Comparison of ENCODE assay signal across 18 cellular contexts in the genomic region with DNA sequence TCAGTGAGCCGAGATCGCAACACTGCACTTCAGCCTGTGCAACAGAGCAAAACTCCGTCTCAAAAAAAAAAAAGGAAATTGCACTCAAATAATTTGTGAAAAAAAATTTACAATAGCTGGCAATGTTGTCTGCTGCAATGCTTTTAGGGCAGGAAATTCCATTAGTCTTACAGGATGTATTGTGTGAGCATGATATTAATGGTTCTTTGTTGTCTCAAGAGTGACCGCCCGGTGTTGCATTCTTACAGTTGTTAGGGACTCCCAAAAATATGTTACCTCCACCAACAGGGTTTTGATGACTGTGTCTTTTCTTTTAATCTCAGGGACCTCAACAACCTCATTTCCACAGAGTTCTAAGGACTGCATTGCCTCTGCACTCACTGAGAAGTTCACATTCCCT. TPM values are rescaled to one million over a fixed set of nuclear protein-coding genes. Genes with fewer than 3 reads are reported as not detected.
DNase-seq lines count a peak whose midpoint lies in the region; ATAC-seq and TF ChIP-seq lines count a peak whose summit lies in the region.
"Had no signal": no experiment of that assay in that cellular context is flagged by ENCODE, and none has a peak within 500 bp of the region (broad histone marks: within the 10 kb centered on the region; RNA-seq: fewer than 3 reads in every experiment).

No MANE protein-coding gene starts in this region.

- POLR2A ChIA-PET in WTC11 (lab: Charles Lee): no interaction called here

- no peak overlapping the region for H3K4me3 Mint-ChIP-seq in WTC11
- H3K4me3 Mint-ChIP-seq: H9 had no signal

- H3K27ac Mint-ChIP-seq in WTC11: no peak overlapping the region
- H3K27ac Mint-ChIP-seq: H9 had no signal

- CTCF ChIA-PET in WTC11 (lab: Charles Lee): no interaction called here

- peaks cover 0 to 44% (median 11%) of the 10 kb centered on the region in 9 donors for H3K4me1 ChIP-seq in heart right ventricle
- H3K4me1 ChIP-seq in right atrium auricular region: no peaks in the 10 kb centered on the region
- peaks cover 11% of the 10 kb centered on the region for H3K4me1 ChIP-seq in foreskin keratinocyte
- no peaks in the 10 kb centered on the region for H3K4me1 ChIP-seq in lung (ENCODE audit: control insufficient read depth in 2 of 2, insufficient read depth in 2 of 2, low read length in 2 of 2)
- H3K4me1 ChIP-seq in upper lobe of right lung: peaks cover 11% of the 10 kb centered on the region
- H3K4me1 ChIP-seq: Caco-2 had no signal

- H3K4me3 ChIP-seq in heart right ventricle (no peak overlapping the region), right atrium auricular region (no peak overlapping the region), lung (no peak overlapping the region), upper lobe of right lung (no peak overlapping the region)

- H3K36me3 ChIP-seq in heart right ventricle (peaks cover 0 to 9% (median 0%) of the 10 kb centered on the region in 9 donors), right atrium auricular region (no peaks in the 10 kb centered on the region), lung (ENCODE audit: control insufficient read depth in 2 of 2, insufficient read depth in 2 of 2, low read length in 2 of 2) (no peaks in the 10 kb centered on the region), upper lobe of right lung (no peaks in the 10 kb centered on the region)

- H3K27ac ChIP-seq in heart right ventricle: peak overlapping the region in 9 of 10 donors; percentile 15 to 82 (median 72)
- peak overlapping the region in 1 of 2 donors; percentile 41 for H3K27ac ChIP-seq in right atrium auricular region
- H3K27ac ChIP-seq in foreskin keratinocyte: no peak overlapping the region
- peak overlapping the region in 1 of 2 donors; percentile 49 for H3K27ac ChIP-seq in lung (ENCODE audit: low read depth in 1 of 2, low read length in 1 of 2)
- peak overlapping the region; percentile 63 for H3K27ac ChIP-seq in upper lobe of right lung
- H3K27ac ChIP-seq: C4-2B had no signal

- WGBS in heart right ventricle, 2 donors: 58 to 59% methylated on average over 5 of the region's 5 CpGs
- 68 to 80% methylated on average over 5 of the region's 5 CpGs for WGBS in lung, 2 donors

- H3K9me3 Mint-ChIP-seq in WTC11: peaks cover 9% of the 10 kb centered on the region
- H3K9me3 Mint-ChIP-seq: H9 had no signal

- no peaks in the 10 kb centered on the region; the same call in 1 of the 2 replicates for H3K36me3 Mint-ChIP-seq in WTC11

- H3K27me3 ChIP-seq in heart right ventricle (no peaks in the 10 kb centered on the region), right atrium auricular region (no peaks in the 10 kb centered on the region), foreskin keratinocyte (no peaks in the 10 kb centered on the region), lung (ENCODE audit: control insufficient read depth, insufficient read depth) (no peaks in the 10 kb centered on the region), upper lobe of right lung (no peaks in the 10 kb centered on the region)

- ATAC-seq in heart right ventricle (peak; percentile 81 to 93 (median 88)), foreskin keratinocyte (peak; percentile 27), lung (ENCODE audit: insufficient read depth, low FRiP score) (peak; percentile 6), upper lobe of right lung (no peak), WTC11 (no peak), GM21529 (IDR thresholded peaks at IDR 0.05; ENCODE audit: unreplicated experiment) (no peak), GM21390 (IDR thresholded peaks at IDR 0.05; ENCODE audit: unreplicated experiment) (no peak)

- TF ChIP-seq CTCF in heart right ventricle (IDR thresholded peaks at IDR 0.05): no peak
- TF ChIP-seq CTCF in right atrium auricular region (IDR thresholded peaks at IDR 0.05): no peak
- TF ChIP-seq CTCF in foreskin keratinocyte (conservative IDR thresholded peaks at IDR 0.05): no peak
- no peak for TF ChIP-seq CTCF in lung (IDR thresholded peaks at IDR 0.05; ENCODE audit: control extremely low read depth, extremely low read depth)
- no peak for TF ChIP-seq CTCF in upper lobe of right lung (IDR thresholded peaks at IDR 0.05)
- TF ChIP-seq CTCF in WTC11 (IDR thresholded peaks at IDR 0.05): no peak

- H3K9me3 ChIP-seq in heart right ventricle (no peaks in the 10 kb centered on the region), right atrium auricular region (no peaks in the 10 kb centered on the region), lung (ENCODE audit: control insufficient read depth in 2 of 2, insufficient read depth in 1 of 2, low read length in 1 of 2) (no peaks in the 10 kb centered on the region), upper lobe of right lung (no peaks in the 10 kb centered on the region)
- H3K9me3 ChIP-seq: Caco-2 had no signal

- DNase-seq in heart right ventricle: peak in 1 of 2 donors; percentile 60
- DNase-seq in right atrium auricular region (ENCODE audit: low spot score): no peak
- DNase-seq in foreskin keratinocyte: peak; percentile 6 to 33
- no peak for DNase-seq in lung (ENCODE audit: low spot score)
- DNase-seq in upper lobe of right lung: no peak
- no peak for DNase-seq in WTC11 (ENCODE audit: low spot score)
- DNase-seq: Caco-2, H9, NCI-H146, NCI-H345, NCI-H526 treated with DMSO at 0.1 percent for 48 hours had no signal

- H3K4me1 Mint-ChIP-seq in WTC11: peaks cover 30% of the 10 kb centered on the region

- intact Hi-C loops in heart right ventricle (cut with DNase I) (loop anchor here in 3 of 10 donors (2.0 to 5.0 kb wide), 4 partner anchors 46 to 79 kb away; a partner anchor contains a TSS), upper lobe of right lung (cut with DNase I) (no loop called here)

- H3K27me3 Mint-ChIP-seq in WTC11 (ENCODE audit: low read depth): no peaks in the 10 kb centered on the region

TF ChIP-seq in WTC11, 78 proteins besides CTCF, POLR2A, EP300 and RAD21:
- TF ChIP-seq, protein P1, sequence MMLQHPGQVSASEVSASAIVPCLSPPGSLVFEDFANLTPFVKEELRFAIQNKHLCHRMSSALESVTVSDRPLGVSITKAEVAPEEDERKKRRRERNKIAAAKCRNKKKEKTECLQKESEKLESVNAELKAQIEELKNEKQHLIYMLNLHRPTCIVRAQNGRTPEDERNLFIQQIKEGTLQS (CRISPR knock-in tag; conservative IDR thresholded peaks at IDR 0.05): no peak
- no peak for TF ChIP-seq ELF4 (CRISPR knock-in tag; IDR thresholded peaks at IDR 0.05; ENCODE audit: low read depth)
- TF ChIP-seq, protein P2, sequence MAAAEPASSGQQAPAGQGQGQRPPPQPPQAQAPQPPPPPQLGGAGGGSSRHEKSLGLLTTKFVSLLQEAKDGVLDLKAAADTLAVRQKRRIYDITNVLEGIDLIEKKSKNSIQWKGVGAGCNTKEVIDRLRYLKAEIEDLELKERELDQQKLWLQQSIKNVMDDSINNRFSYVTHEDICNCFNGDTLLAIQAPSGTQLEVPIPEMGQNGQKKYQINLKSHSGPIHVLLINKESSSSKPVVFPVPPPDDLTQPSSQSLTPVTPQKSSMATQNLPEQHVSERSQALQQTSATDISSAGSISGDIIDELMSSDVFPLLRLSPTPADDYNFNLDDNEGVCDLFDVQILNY (CRISPR knock-in tag; IDR thresholded peaks at IDR 0.05): no peak
- TF ChIP-seq, protein P3, sequence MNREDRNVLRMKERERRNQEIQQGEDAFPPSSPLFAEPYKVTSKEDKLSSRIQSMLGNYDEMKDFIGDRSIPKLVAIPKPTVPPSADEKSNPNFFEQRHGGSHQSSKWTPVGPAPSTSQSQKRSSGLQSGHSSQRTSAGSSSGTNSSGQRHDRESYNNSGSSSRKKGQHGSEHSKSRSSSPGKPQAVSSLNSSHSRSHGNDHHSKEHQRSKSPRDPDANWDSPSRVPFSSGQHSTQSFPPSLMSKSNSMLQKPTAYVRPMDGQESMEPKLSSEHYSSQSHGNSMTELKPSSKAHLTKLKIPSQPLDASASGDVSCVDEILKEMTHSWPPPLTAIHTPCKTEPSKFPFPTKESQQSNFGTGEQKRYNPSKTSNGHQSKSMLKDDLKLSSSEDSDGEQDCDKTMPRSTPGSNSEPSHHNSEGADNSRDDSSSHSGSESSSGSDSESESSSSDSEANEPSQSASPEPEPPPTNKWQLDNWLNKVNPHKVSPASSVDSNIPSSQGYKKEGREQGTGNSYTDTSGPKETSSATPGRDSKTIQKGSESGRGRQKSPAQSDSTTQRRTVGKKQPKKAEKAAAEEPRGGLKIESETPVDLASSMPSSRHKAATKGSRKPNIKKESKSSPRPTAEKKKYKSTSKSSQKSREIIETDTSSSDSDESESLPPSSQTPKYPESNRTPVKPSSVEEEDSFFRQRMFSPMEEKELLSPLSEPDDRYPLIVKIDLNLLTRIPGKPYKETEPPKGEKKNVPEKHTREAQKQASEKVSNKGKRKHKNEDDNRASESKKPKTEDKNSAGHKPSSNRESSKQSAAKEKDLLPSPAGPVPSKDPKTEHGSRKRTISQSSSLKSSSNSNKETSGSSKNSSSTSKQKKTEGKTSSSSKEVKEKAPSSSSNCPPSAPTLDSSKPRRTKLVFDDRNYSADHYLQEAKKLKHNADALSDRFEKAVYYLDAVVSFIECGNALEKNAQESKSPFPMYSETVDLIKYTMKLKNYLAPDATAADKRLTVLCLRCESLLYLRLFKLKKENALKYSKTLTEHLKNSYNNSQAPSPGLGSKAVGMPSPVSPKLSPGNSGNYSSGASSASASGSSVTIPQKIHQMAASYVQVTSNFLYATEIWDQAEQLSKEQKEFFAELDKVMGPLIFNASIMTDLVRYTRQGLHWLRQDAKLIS (CRISPR knock-in tag; IDR thresholded peaks at IDR 0.05; ENCODE audit: borderline replicate concordance): no peak
TF ChIP-seq in WTC11: peak in this region for 0.

RNA-seq across cellular contexts. Expression of a gene that starts 44.8 kb away (rescaled TPM):
- total RNA-seq in heart right ventricle: 1 to 10 TPM in 3 of 10 donors, under 1 TPM in 7; 0.15 to 1.6 (median 0.54) TPM
- polyA plus RNA-seq in heart right ventricle: 1 to 10 TPM in 1 of 2 donors, under 1 TPM in 1; 0.20 to 1.3 TPM
- not detected for total RNA-seq in right atrium auricular region
- total RNA-seq in foreskin keratinocyte: not detected in 2 replicates
- not detected in 2 replicates for polyA plus RNA-seq in foreskin keratinocyte
- 1 to 10 TPM; 3.8 to 4.6 TPM for total RNA-seq in lung
- polyA plus RNA-seq in lung: under 1 TPM; 0.61 to 0.69 TPM
- 0.67 TPM for total RNA-seq in upper lobe of right lung
- 0.15 to 0.25 TPM (median 0.18 TPM) in 3 replicates for total RNA-seq in WTC11 (2021)
- total RNA-seq: A172, Caco-2, H9, HT-29, OCI-LY7, RPMI7951 had no signal

RNA-seq across cellular contexts. Expression of a gene that starts 47.7 kb away (rescaled TPM):
- total RNA-seq in heart right ventricle: 1,000 to 10,000 TPM in 1 of 10 donors, 100 to 1,000 TPM in 9; 296 to 1,678 (median 530) TPM
- polyA plus RNA-seq in heart right ventricle: 100 to 1,000 TPM; 194 to 244 TPM
- 100 to 1,000 TPM; 340 to 683 TPM for total RNA-seq in right atrium auricular region
- 0.10 TPM in 1 of 2 replicates, not detected in the other for total RNA-seq in foreskin keratinocyte
- 0.03 TPM in 1 of 2 replicates, not detected in the other for polyA plus RNA-seq in foreskin keratinocyte
- 1,000 to 10,000 TPM; 1,082 to 2,674 TPM for total RNA-seq in lung
- 100 to 1,000 TPM; 377 to 467 TPM for polyA plus RNA-seq in lung
- 2,772 TPM for total RNA-seq in upper lobe of right lung
- total RNA-seq in WTC11 (2021): 1.9 to 3.4 TPM (median 3.3 TPM) in 3 replicates
- total RNA-seq: A172, HT-29, OCI-LY7 had no signal

Comparison
In these comparisons a context has a peak if more than half of its experiments do, and no peak if none do; other contexts are left out.
1. ATAC-seq: peak in heart right ventricle (8 of 8), foreskin keratinocyte (single experiment) and lung (single experiment); none in upper lobe of right lung (single experiment), WTC11 (single experiment), GM21529 (single experiment) and GM21390 (single experiment).
2. DNase-seq: peak in foreskin keratinocyte (2 of 2); none in right atrium auricular region (single experiment), lung (single experiment), upper lobe of right lung (single experiment) and WTC11 (single experiment).
3. RNA of a gene that starts 47.7 kb away (total RNA-seq): 2,772 TPM in upper lobe of right lung (single experiment), 1,082 to 2,674 TPM in lung, 340 to 683 TPM in right atrium auricular region and 296 to 1,678 TPM in heart right ventricle; 1.9 to 3.4 TPM in WTC11 and 0.10 TPM in foreskin keratinocyte; every median in the first group is over 10 times any median in the second.